21 cellular contexts compared by ENCODE assay signal in genomic region chr21:42665026-42665425, GRCh38. TPM values are rescaled to one million over a fixed set of nuclear protein-coding genes. Genes with fewer than 3 reads are reported as not detected.
A peak's percentile ranks its signal among the peaks of the same experiment; 100 is the strongest.
DNase-seq lines count a peak whose midpoint lies in the region; TF ChIP-seq lines count a peak whose summit lies in the region.
"Had no signal": no experiment of that assay in that cellular context is flagged by ENCODE, and none has a peak within 500 bp of the region (broad histone marks: within the 10 kb centered on the region; RNA-seq: fewer than 3 reads in every experiment).

No MANE protein-coding gene starts in this region.

- H3K4me3 Mint-ChIP-seq in nephron = no peak overlapping the region
- H3K4me3 Mint-ChIP-seq: activated naive CD4-positive, alpha-beta T cell treated with anti-CD3 and anti-CD28 coated beads, Interleukin-2, amount 50 U/mL, for 24 hours; effector memory CD8-positive, alpha-beta T cell; HFFc6; nephron progenitor cell; T-helper 1 cell treated with Interleukin-12 subunit alpha and Interleukin-12 subunit beta and Interleukin-4 antibody, amounts not matched to agents 30 μg/mL and 1 μg/mL, for 36 hours had no signal

- peaks cover 42% of the 10 kb centered on the region for H3K4me1 Mint-ChIP-seq in nephron

- intact Hi-C loops in posterior vena cava (cut with DNase I) = no loop called here

- peak overlapping the region; percentile 22 for H3K27ac ChIP-seq in angular gyrus (ENCODE audit: low read depth, low read length)
- H3K27ac ChIP-seq: uterus had no signal

- H3K9me3 Mint-ChIP-seq in nephron = no peaks in the 10 kb centered on the region
- H3K9me3 Mint-ChIP-seq: activated naive CD4-positive, alpha-beta T cell treated with anti-CD3 and anti-CD28 coated beads, Interleukin-2, amount 50 U/mL, for 24 hours; effector memory CD8-positive, alpha-beta T cell; nephron progenitor cell; T-helper 1 cell treated with Interleukin-12 subunit alpha and Interleukin-12 subunit beta and Interleukin-4 antibody, amounts not matched to agents 30 μg/mL and 1 μg/mL, for 36 hours had no signal

- H3K27ac Mint-ChIP-seq in nephron = peak overlapping the region; percentile 16 to 62 (median 44)
- H3K27ac Mint-ChIP-seq: activated naive CD4-positive, alpha-beta T cell treated with anti-CD3 and anti-CD28 coated beads, Interleukin-2, amount 50 U/mL, for 24 hours; effector memory CD8-positive, alpha-beta T cell; HFFc6; nephron progenitor cell; T-helper 1 cell treated with Interleukin-12 subunit alpha and Interleukin-12 subunit beta and Interleukin-4 antibody, amounts not matched to agents 30 μg/mL and 1 μg/mL, for 36 hours had no signal

- DNase-seq in A172 (ENCODE audit: low spot score) = peak; percentile 77
- DNase-seq in NCI-H226 = peak; percentile 49
- DNase-seq in posterior vena cava (ENCODE audit: low spot score) = no peak
- DNase-seq in stimulated activated CD4-positive, alpha-beta T cell treated with anti-CD3 and anti-CD28 coated beads, Interleukin-12 subunit alpha, Interleukin-12 subunit beta, amount 100 ng/mL, for 4 hours = no peak
- no peak for DNase-seq in NCI-H2081 treated with DMSO at 0.1 percent for 48 hours (lab: John Stamatoyannopoulos, UW)
- DNase-seq in GOT3 (lab: John Stamatoyannopoulos, UW) = no peak
- DNase-seq: activated CD4-positive, CD25-positive, alpha-beta regulatory T cell; activated T-cell treated with anti-CD3 and anti-CD28 coated beads, Interleukin-2, amount 50 U/mL, for 48 hours; effector memory CD8-positive, alpha-beta T cell; HFFc6; IMR-90; left cardiac atrium; NCI-H1694; NCI-H82; nephron progenitor cell; SHP77 treated with DMSO at 0.1 percent for 48 hours; uterus had no signal

- H3K27me3 Mint-ChIP-seq in nephron (ENCODE audit: low read depth) = no peaks in the 10 kb centered on the region
- H3K27me3 Mint-ChIP-seq: activated naive CD4-positive, alpha-beta T cell treated with anti-CD3 and anti-CD28 coated beads, Interleukin-2, amount 50 U/mL, for 24 hours; effector memory CD8-positive, alpha-beta T cell had no signal

- TF ChIP-seq CTCF in nephron (IDR thresholded peaks at IDR 0.05; ENCODE audit: unreplicated experiment in 3 of 3) = no peak

- H3K36me3 Mint-ChIP-seq in nephron (ENCODE audit: low read depth) = peaks cover 10% of the 10 kb centered on the region
- H3K36me3 Mint-ChIP-seq: activated naive CD4-positive, alpha-beta T cell treated with anti-CD3 and anti-CD28 coated beads, Interleukin-2, amount 50 U/mL, for 24 hours had no signal

RNA-seq across cellular contexts. Expression of gene PDE9A, which starts 11.6 kb away (rescaled TPM):
- total RNA-seq in A172 (2014; rRNA removed; shearing (Covaris generic)) = not detected in 2 replicates
- total RNA-seq in posterior vena cava = 1 to 10 TPM; 4.0 to 5.6 TPM
- total RNA-seq: HFFc6 had no signal

Comparison
In these comparisons a context has a peak if more than half of its experiments do, and no peak if none do; other contexts are left out.
1. DNase-seq: peak in A172 (single experiment) and NCI-H226 (single experiment); none in posterior vena cava (single experiment), stimulated activated CD4-positive, alpha-beta T cell treated with anti-CD3 and anti-CD28 coated beads, Interleukin-12 subunit alpha, Interleukin-12 subunit beta, amount 100 ng/mL, for 4 hours (single experiment), NCI-H2081 treated with DMSO at 0.1 percent for 48 hours (single experiment) and GOT3 (single experiment).